In the genomic region with DNA sequence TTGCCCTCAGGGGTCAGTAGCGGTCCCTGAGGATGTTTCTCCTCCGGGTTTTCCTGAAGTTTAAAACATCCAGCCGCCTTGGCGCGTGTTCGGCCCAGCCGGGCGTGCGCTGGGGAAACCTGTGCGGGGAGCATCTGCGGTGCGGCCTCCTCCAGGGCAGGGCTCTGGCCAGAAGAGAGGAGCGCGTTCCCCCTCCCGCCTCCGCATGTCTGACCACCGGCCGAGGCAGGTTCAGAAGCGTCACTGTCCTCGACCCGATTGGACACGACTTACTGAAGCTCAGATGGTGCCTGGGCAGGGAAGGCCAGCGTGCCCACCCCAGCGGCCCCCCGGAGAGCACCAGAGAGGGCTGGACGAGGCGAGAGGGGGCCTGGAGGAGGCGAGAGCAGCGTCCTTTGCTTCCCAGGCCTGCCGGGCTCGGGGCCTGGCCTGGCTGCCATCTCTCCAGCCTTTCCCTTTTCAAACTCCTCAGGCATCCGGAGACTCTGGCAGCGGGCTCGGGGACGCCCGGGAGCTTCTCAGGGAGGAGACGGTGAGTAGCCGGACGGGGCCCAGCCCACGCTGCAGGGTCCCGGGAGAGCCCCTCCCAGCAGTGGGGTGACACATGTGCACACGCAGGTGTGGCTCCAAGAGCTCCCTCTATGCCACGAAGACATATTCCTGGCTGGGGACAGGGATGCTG, we compare ENCODE assay signal across 34 cellular contexts.
"Had no signal": no experiment of that assay in that cellular context is flagged by ENCODE, and none has a peak within 500 bp of the region (broad histone marks: within the 10 kb centered on the region; RNA-seq: fewer than 3 reads in every experiment).

No MANE protein-coding gene starts in this region.

- FAIRE-seq: astrocyte, TTC549 had no signal

- DNase-seq: activated B cell treated with CpG ODN at 0.5 μM for 24 hours; activated CD4-positive, alpha-beta memory T cell treated with anti-CD3 and anti-CD28 coated beads for 36 hours; activated CD4-positive, alpha-beta T cell treated with anti-CD3 and anti-CD28 coated beads for 4 hours; activated CD4-positive, alpha-beta T cell treated with anti-CD3 and anti-CD28 coated beads, Interleukin-2, amount 10 ng/mL, durations not matched to agents 24 days and 14 days; activated CD4-positive, alpha-beta T cell treated with anti-CD3 and anti-CD28 coated beads, Interleukin-2, amount 50 U/mL, for 1 hour; activated CD4-positive, alpha-beta T cell treated with anti-CD3 and anti-CD28 coated beads, Interleukin-2, amount 50 U/mL, for 4 hours; activated CD4-positive, CD25-positive, alpha-beta regulatory T cell treated with anti-CD3 and anti-CD28 coated beads, Interleukin-2, amount 50 U/mL, for 72 hours; activated CD8-positive, alpha-beta memory T cell treated with anti-CD3 and anti-CD28 coated beads, Interleukin-2, amount 50 U/mL, for 4 hours; activated CD8-positive, alpha-beta T cell treated with anti-CD3 and anti-CD28 coated beads for 36 hours; activated effector memory CD4-positive, alpha-beta T cell treated with anti-CD3 and anti-CD28 coated beads, Interleukin-2, amount 50 U/mL, for 16 hours; activated gamma-delta T cell treated with Interleukin-2 at 50 U/mL for 16 hours; activated naive CD4-positive, alpha-beta T cell; activated naive CD4-positive, alpha-beta T cell treated with anti-CD3 and anti-CD28 coated beads for 36 hours; activated naive CD4-positive, alpha-beta T cell treated with anti-CD3 and anti-CD28 coated beads, Interleukin-2, amount 50 U/mL, for 16 hours; activated naive CD8-positive, alpha-beta T cell treated with anti-CD3 and anti-CD28 coated beads for 36 hours; activated T-cell treated with anti-CD3 and anti-CD28 coated beads for 4 hours; activated T-cell treated with anti-CD3 and anti-CD28 coated beads, Interleukin-2, amount 50 U/mL, for 1 hour; activated T-cell treated with anti-CD3 and anti-CD28 coated beads, Interleukin-2, amount 50 U/mL, for 4 hours; activated T-cell treated with anti-CD3 and anti-CD28 coated beads, Interleukin-2, amount 50 U/mL, for 72 hours; adrenal gland; amniotic stem cell; aorta; body of pancreas; brain microvascular endothelial cell; caudate nucleus; cerebellar nuclear complex; T-helper 2 cell; T-helper 9 cell had no signal

- H3K4me3 ChIP-seq: adrenal gland, body of pancreas, breast epithelium had no signal

- H3K36me3 ChIP-seq: breast epithelium had no signal

- H3K27ac ChIP-seq: adrenal gland, body of pancreas, brain microvascular endothelial cell, breast epithelium, VCaP had no signal

- H3K27me3 ChIP-seq: adrenal gland, body of pancreas, brain microvascular endothelial cell, breast epithelium had no signal

- H3K9me3 ChIP-seq: adrenal gland, body of pancreas, breast epithelium had no signal

- ATAC-seq: activated CD8-positive, alpha-beta T cell treated with anti-CD3 and anti-CD28 coated beads for 36 hours; activated naive CD4-positive, alpha-beta T cell treated with anti-CD3 and anti-CD28 coated beads, Interleukin-2, amount 50 U/mL, for 72 hours; activated T-cell treated with anti-CD3 and anti-CD28 coated beads, Interleukin-2, amount 50 U/mL, for 4 hours; activated T-cell treated with anti-CD3 and anti-CD28 coated beads, Interleukin-2, amount 50 U/mL, for 72 hours; activated T-helper 17 cell treated with anti-CD3 and anti-CD28 coated beads, Interleukin-2, amount 50 U/mL, for 72 hours; body of pancreas had no signal
